ENCODE assay signal across 20 cellular contexts in the genomic region with DNA sequence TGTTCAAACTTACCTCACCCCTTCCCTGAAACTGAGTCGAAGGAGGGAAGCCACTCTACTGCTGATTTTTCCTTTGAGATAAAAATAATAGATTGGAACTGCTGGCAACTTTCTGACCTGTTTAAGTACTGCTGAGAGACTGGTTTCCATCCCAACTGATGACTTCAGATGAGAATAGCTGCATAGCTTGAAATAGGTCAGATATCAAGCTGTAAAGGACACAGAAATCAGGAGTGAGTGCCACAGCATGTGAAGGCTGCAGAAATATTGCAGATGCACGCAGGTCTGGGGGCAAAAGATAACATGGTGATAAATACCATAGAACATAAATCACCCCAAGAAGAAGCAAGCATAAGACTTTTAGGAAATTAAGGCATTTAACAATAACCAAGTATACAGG.
DNase-seq lines count a peak whose midpoint lies in the region; ATAC-seq, FAIRE-seq and TF ChIP-seq lines count a peak whose summit lies in the region.
"Had no signal": no experiment of that assay in that cellular context is flagged by ENCODE, and none has a peak within 500 bp of the region (broad histone marks: within the 10 kb centered on the region; RNA-seq: fewer than 3 reads in every experiment).

No MANE protein-coding gene starts in this region.

- H2AFZ ChIP-seq in KMS-11 (ENCODE audit: low read depth) (peak overlapping the region; percentile 27; the same call in 1 of the 2 replicates), OCI-LY3 (ENCODE audit: low read depth, low read length) (0 out of 2 replicates have a peak overlapping the region, but pooled peaks have one; percentile 13)

- H3K9me3 ChIP-seq in A549 (no peaks in the 10 kb centered on the region), OCI-LY3 (ENCODE audit: insufficient read depth, low read length) (peaks cover 3% of the 10 kb centered on the region; the same call in 1 of the 2 replicates), left lung (no peaks in the 10 kb centered on the region)
- H3K9me3 ChIP-seq: BLaER1, Caco-2, HAP-1 had no signal

- TF ChIP-seq EP300 in A549 (IDR thresholded peaks at IDR 0.05), result no peak

- H3K79me2 ChIP-seq in KMS-11 (ENCODE audit: insufficient read depth, low read depth) (peaks cover 48% of the 10 kb centered on the region), OCI-LY3 (ENCODE audit: low read length) (no peaks in the 10 kb centered on the region)

- H3K4me1 ChIP-seq in A549 (no peaks in the 10 kb centered on the region), KMS-11 (ENCODE audit: low read depth, poor library complexity, severe bottlenecking) (peaks cover 57% of the 10 kb centered on the region), OCI-LY3 (ENCODE audit: low read length) (peaks cover 8% of the 10 kb centered on the region), left lung (no peaks in the 10 kb centered on the region)
- H3K4me1 ChIP-seq: BLaER1, Caco-2, HAP-1 had no signal

- CTCF ChIA-PET in A549 (lab: Yijun Ruan, JAX), result no interaction called here

- H3K9ac ChIP-seq in KMS-11, result peak overlapping the region; percentile 91
- H3K9ac ChIP-seq in OCI-LY3 (ENCODE audit: low read length), result no peak overlapping the region
- H3K9ac ChIP-seq: BLaER1 had no signal

- no peak for TF ChIP-seq POLR2A in A549 (IDR thresholded peaks at IDR 0.05; ENCODE audit: low read length)

- intact Hi-C loops in left lung (cut with DNase I), result no loop called here

- peak; percentile 77 for FAIRE-seq in A549 (lab: Jason Lieb, UNC)
- FAIRE-seq: G401.6, GM12892, H54 had no signal

- no peak overlapping the region for H3K27ac ChIP-seq in A549
- H3K27ac ChIP-seq in KMS-11, result peak overlapping the region; percentile 94
- no peak overlapping the region for H3K27ac ChIP-seq in OCI-LY3 (ENCODE audit: low read length)
- no peak overlapping the region for H3K27ac ChIP-seq in left lung
- H3K27ac ChIP-seq: BLaER1, C4-2B had no signal

- H3K9me3 Mint-ChIP-seq in activated naive CD4-positive, alpha-beta T cell treated with anti-CD3 and anti-CD28 coated beads, Interleukin-2, amount 50 U/mL, for 72 hours, result peaks cover 0 to 4% of the 10 kb centered on the region in 2 donors
- H3K9me3 Mint-ChIP-seq: CD8-positive, alpha-beta T cell; HFFc6 had no signal

- ATAC-seq in A549 (no peak), left lung (no peak)
- ATAC-seq in activated naive CD4-positive, alpha-beta T cell treated with anti-CD3 and anti-CD28 coated beads, Interleukin-2, amount 50 U/mL, for 72 hours, result no peak
- ATAC-seq: CD8-positive, alpha-beta T cell had no signal

- POLR2A ChIA-PET in A549 (lab: Yijun Ruan, JAX), result no interaction called here

- no peak overlapping the region for H3K4me2 ChIP-seq in A549
- H3K4me2 ChIP-seq in KMS-11, result peak overlapping the region; percentile 93
- no peak overlapping the region for H3K4me2 ChIP-seq in OCI-LY3 (ENCODE audit: low read length)
- H3K4me2 ChIP-seq: BLaER1 had no signal

- no peaks in the 10 kb centered on the region for H3K36me3 Mint-ChIP-seq in activated naive CD4-positive, alpha-beta T cell treated with anti-CD3 and anti-CD28 coated beads, Interleukin-2, amount 50 U/mL, for 72 hours
- H3K36me3 Mint-ChIP-seq: CD4-positive, CD25-positive, alpha-beta regulatory T cell; CD8-positive, alpha-beta T cell had no signal

- H3K4me3 ChIP-seq in A549, result no peak overlapping the region
- H3K4me3 ChIP-seq in KMS-11 (IDR thresholded peaks at IDR 0.05; ENCODE audit: insufficient read depth, low read depth, low read length), result no peak overlapping the region
- no peak overlapping the region for H3K4me3 ChIP-seq in OCI-LY3 (ENCODE audit: low read length)
- no peak overlapping the region for H3K4me3 ChIP-seq in left lung
- H3K4me3 ChIP-seq: BLaER1, HAP-1 had no signal

- no peak for TF ChIP-seq CTCF in A549 (IDR thresholded peaks at IDR 0.05)
- TF ChIP-seq CTCF in KMS-11 (conservative IDR thresholded peaks at IDR 0.05; ENCODE audit: low read depth, low read length), result no peak
- no peak for TF ChIP-seq CTCF in OCI-LY3 (IDR thresholded peaks at IDR 0.05; ENCODE audit: low read depth, low read length)
- no peak for TF ChIP-seq CTCF in left lung (IDR thresholded peaks at IDR 0.05)

- 0% methylated on average over 2 of the region's 2 CpGs for WGBS in A549 (ENCODE audit: missing lambda C conversion rate)

- H3K27me3 ChIP-seq in KMS-11 (ENCODE audit: insufficient read depth, low read depth) (no peaks in the 10 kb centered on the region), OCI-LY3 (ENCODE audit: low read depth, low read length) (no peaks in the 10 kb centered on the region), left lung (no peaks in the 10 kb centered on the region)

- no peaks in the 10 kb centered on the region for H3K36me3 ChIP-seq in KMS-11 (ENCODE audit: insufficient read depth)
- H3K36me3 ChIP-seq in OCI-LY3 (replicated peaks; ENCODE audit: low read depth, low read length), result peaks cover 14% of the 10 kb centered on the region
- H3K36me3 ChIP-seq in left lung, result no peaks in the 10 kb centered on the region
- H3K36me3 ChIP-seq: BLaER1, HAP-1 had no signal

- no peak for DNase-seq in A549 (ENCODE audit: low read depth in 1 of 2, low spot score in 1 of 2)
- no peak for DNase-seq in NCI-H128 (lab: John Stamatoyannopoulos, UW; ENCODE audit: unreplicated experiment)
- no peak for DNase-seq in activated naive CD4-positive, alpha-beta T cell treated with anti-CD3 and anti-CD28 coated beads, Interleukin-2, amount 50 U/mL, for 72 hours (ENCODE audit: low spot score in 2 of 2)
- no peak for DNase-seq in left lung
- DNase-seq: Caco-2; CD4-positive, CD25-positive, alpha-beta regulatory T cell; CD8-positive, alpha-beta T cell; DMS153; DND-41; GOT3; HFFc6 had no signal

- H4K20me1 ChIP-seq in KMS-11 (ENCODE audit: insufficient read depth) (no peaks in the 10 kb centered on the region), OCI-LY3 (ENCODE audit: insufficient read depth, low read length) (no peaks in the 10 kb centered on the region)
- H4K20me1 ChIP-seq: BLaER1 had no signal

- no peak overlapping the region for H3K27ac Mint-ChIP-seq in activated naive CD4-positive, alpha-beta T cell treated with anti-CD3 and anti-CD28 coated beads, Interleukin-2, amount 50 U/mL, for 72 hours
- H3K27ac Mint-ChIP-seq: B cell; CD4-positive, CD25-positive, alpha-beta regulatory T cell; CD8-positive, alpha-beta T cell; HFFc6 had no signal

- TF ChIP-seq RAD21 in A549 (conservative IDR thresholded peaks at IDR 0.05 in 1 of 2, IDR thresholded peaks at IDR 0.05 in 1 of 2), result no peak

TF ChIP-seq in A549, 52 proteins besides CTCF, POLR2A, EP300 and RAD21:
- TF ChIP-seq NR3C1 (IDR thresholded peaks at IDR 0.05) (no peak), CHD4 (IDR thresholded peaks at IDR 0.05; ENCODE audit: borderline replicate concordance) (no peak)
